8 cellular contexts compared by ENCODE assay signal in the genomic region with DNA sequence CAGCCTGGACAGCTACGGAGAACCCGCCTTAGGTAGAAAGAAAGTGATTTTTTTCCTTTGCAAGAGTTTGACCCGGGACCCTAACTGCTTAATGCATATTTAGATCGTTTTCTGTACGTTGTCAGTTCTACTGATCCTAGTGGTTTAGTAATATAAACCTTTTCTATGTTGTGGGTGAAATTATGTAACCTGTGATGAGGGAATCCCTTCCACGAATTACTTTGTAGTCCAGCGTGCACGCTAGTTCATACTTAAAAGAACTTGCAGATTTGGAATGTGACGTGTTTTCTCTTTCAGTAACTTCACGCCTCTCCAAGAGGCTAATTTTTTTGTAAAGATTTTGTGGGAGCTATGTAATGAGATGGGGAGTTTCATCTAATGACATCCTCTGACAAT. TPM values are rescaled to one million over a fixed set of nuclear protein-coding genes. Genes with fewer than 3 reads are reported as not detected.
DNase-seq lines count a peak whose midpoint lies in the region; ATAC-seq, FAIRE-seq and TF ChIP-seq lines count a peak whose summit lies in the region.

No MANE protein-coding gene starts in this region.

- H3K27ac ChIP-seq in cardiac muscle cell (peak overlapping the region; percentile 25), GM12878 (ENCODE audit: control insufficient read depth, insufficient read depth) (peak overlapping the region; percentile 84; the same call in 1 of the 2 replicates), lung (ENCODE audit: low read depth in 1 of 2, low read length in 1 of 2) (no peak overlapping the region), urinary bladder (ENCODE audit: low read depth) (no peak overlapping the region)

- ATAC-seq in Right ventricle myocardium inferior, result no peak
- no peak for ATAC-seq in GM12878
- ATAC-seq in lung (ENCODE audit: insufficient read depth, low FRiP score), result no peak
- no peak for ATAC-seq in GM21423 (IDR thresholded peaks at IDR 0.05; ENCODE audit: unreplicated experiment)

- H3K4me2 ChIP-seq in GM12878 (ENCODE audit: control insufficient read depth, insufficient read depth), result peak overlapping the region; percentile 85

- POLR2A ChIA-PET in GM12878 (lab: Charles Lee) (interaction anchor here (1.0 to 1.6 kb wide), 4 partner anchors 10 to 84 kb away, joined by 3 to 9 read pairs (median 5); no protein-coding TSS in a partner anchor), GM10248 (lab: Yijun Ruan, JAX) (no interaction called here)

- FAIRE-seq in GM12878 (lab: Jason Lieb, UNC), result no peak

- RAD21 ChIA-PET in GM12878 (lab: Charles Lee; ENCODE audit: unreplicated experiment), result interaction anchor here (1.1 to 2.0 kb wide), 4 partner anchors 25 to 37 kb away, joined by 3 to 6 read pairs (median 4); no protein-coding TSS in a partner anchor

- intact Hi-C loops in Right ventricle myocardium inferior (cut with DNase I), result no loop called here
- intact Hi-C loops in GM12878 (cut with micrococcal nuclease; ENCODE audit: unreplicated experiment), result loop anchor here (5.0 kb wide), 1 partner anchor 84 kb away; a partner anchor contains a TSS

- BruUV-seq in GM12878 (replicated peaks; lab: Mats Ljungman, UMichigan), result no TSS peak

- H3K36me3 ChIP-seq in cardiac muscle cell, result peaks cover 14% of the 10 kb centered on the region
- peaks cover 3 to 4% of the 10 kb centered on the region in 2 experiments; a peak in 2 of 4 replicates for H3K36me3 ChIP-seq in GM12878 (ENCODE audit: control insufficient read depth in 2 of 2, insufficient read depth in 2 of 2, low read length in 1 of 2)
- H3K36me3 ChIP-seq in lung (ENCODE audit: control insufficient read depth in 2 of 2, insufficient read depth in 2 of 2, low read length in 2 of 2), result peaks cover 4 to 6% of the 10 kb centered on the region in 2 donors
- H3K36me3 ChIP-seq in urinary bladder (ENCODE audit: insufficient read depth), result peaks cover under 1% of the 10 kb centered on the region

- no peak for TF ChIP-seq EP300 in GM12878 (IDR thresholded peaks at IDR 0.05; ENCODE audit: borderline replicate concordance in 1 of 2, control insufficient read depth in 1 of 2, low read depth in 2 of 2, low read length in 2 of 2)

- H3K79me2 ChIP-seq in GM12878 (ENCODE audit: control insufficient read depth, insufficient read depth, low read length), result peaks cover 28% of the 10 kb centered on the region

- DNase-seq in cardiac muscle cell (ENCODE audit: low read depth in 1 of 2, low spot score in 1 of 2) (no peak), Right ventricle myocardium inferior (ENCODE audit: missing footprints) (no peak), GM12878 (ENCODE audit: low read depth, low spot score) (no peak), lung (ENCODE audit: low spot score) (no peak), NCI-H82 treated with DMSO at 0.1 percent for 48 hours (lab: John Stamatoyannopoulos, UW; ENCODE audit: unreplicated experiment) (no peak), GM10248 (ENCODE audit: extremely low spot score) (no peak)

- in situ Hi-C loops in GM12878 (cut with MboI), result no loop called here

- 2% methylated on average over 10 of the region's 10 CpGs for WGBS in GM12878 (ENCODE audit: insufficient coverage, insufficient replicate concordance, low lambda C conversion rate, missing lambda C conversion rate)
- 6 to 9% methylated on average over 10 of the region's 10 CpGs for WGBS in lung, 2 donors
- WGBS in urinary bladder, result 4% methylated on average over 10 of the region's 10 CpGs

- TF ChIP-seq POLR2A in GM12878 (IDR thresholded peaks at IDR 0.05; ENCODE audit: low read depth, low read length), result no peak

- H4K20me1 ChIP-seq in GM12878 (ENCODE audit: control insufficient read depth, insufficient read depth), result no peaks in the 10 kb centered on the region

- SMC1A ChIA-PET in GM12878 (lab: Charles Lee; ENCODE audit: uncharacterized antibody, unreplicated experiment), result interaction anchor here (0.8 to 3.7 kb wide), 8 partner anchors 9 to 118 kb away, joined by 3 to 19 read pairs (median 3); a partner anchor contains a TSS

- CTCF ChIA-PET in GM12878 (lab: Yijun Ruan, JAX) (interaction anchor here (1.0 to 2.9 kb wide), 4 partner anchors 85 to 1800 kb away, joined by 3 to 19 read pairs (median 6); a partner anchor contains a TSS), GM10248 (lab: Yijun Ruan, JAX) (interaction anchor here (1.5 to 3.7 kb wide), 4 partner anchors 10 to 102 kb away, joined by 3 to 15 read pairs (median 8); no protein-coding TSS in a partner anchor)

- TF ChIP-seq RAD21 in GM12878 (IDR thresholded peaks at IDR 0.05; ENCODE audit: insufficient read depth, low read depth, low read length), result no peak

- H3K9ac ChIP-seq in GM12878 (ENCODE audit: control insufficient read depth, insufficient read depth, low read length), result peak overlapping the region; percentile 86

- H3K4me3 ChIP-seq in cardiac muscle cell (peak overlapping the region; percentile 87), GM12878 (peak overlapping the region; percentile 92), lung (peak overlapping the region; percentile 99), urinary bladder (ENCODE audit: low read depth, low read length) (peak overlapping the region; percentile 75)

- H3K27me3 ChIP-seq in cardiac muscle cell (no peaks in the 10 kb centered on the region), GM12878 (replicated peaks in 1 of 2; ENCODE audit: control insufficient read depth in 2 of 2, insufficient read depth in 2 of 2, low read length in 1 of 2) (no peaks in the 10 kb centered on the region), lung (ENCODE audit: control insufficient read depth, insufficient read depth) (no peaks in the 10 kb centered on the region)

- H3K9me3 ChIP-seq in cardiac muscle cell (ENCODE audit: low read depth), result no peaks in the 10 kb centered on the region
- H3K9me3 ChIP-seq in GM12878 (replicated peaks; ENCODE audit: control insufficient read depth, insufficient read depth, low read length), result no peaks in the 10 kb centered on the region
- H3K9me3 ChIP-seq in lung (ENCODE audit: control insufficient read depth in 2 of 2, insufficient read depth in 1 of 2, low read length in 1 of 2), result no peaks in the 10 kb centered on the region

- TF ChIP-seq CTCF in cardiac muscle cell (IDR thresholded peaks at IDR 0.05; ENCODE audit: low read depth, low read length) (no peak), GM12878 (IDR thresholded peaks at IDR 0.05 in 2 of 3, conservative IDR thresholded peaks at IDR 0.05 in 1 of 3; ENCODE audit: control insufficient read depth in 2 of 3, extremely low read depth in 1 of 3, insufficient read depth in 1 of 3, low read depth in 3 of 3, low read length in 3 of 3) (no peak), lung (IDR thresholded peaks at IDR 0.05; ENCODE audit: control extremely low read depth, extremely low read depth) (no peak), GM10248 (IDR thresholded peaks at IDR 0.05; ENCODE audit: control extremely low read depth, extremely low read depth, low read depth, missing control alignments) (no peak)

- H3K4me1 ChIP-seq in cardiac muscle cell (ENCODE audit: low read depth) (peaks cover 20% of the 10 kb centered on the region), GM12878 (ENCODE audit: control insufficient read depth, insufficient read depth, low read length) (no peaks in the 10 kb centered on the region), lung (ENCODE audit: control insufficient read depth in 2 of 2, insufficient read depth in 2 of 2, low read length in 2 of 2) (peaks cover 1 to 3% of the 10 kb centered on the region in 2 donors), urinary bladder (ENCODE audit: insufficient read depth) (no peaks in the 10 kb centered on the region)

- no peak overlapping the region; the same call in 1 of the 2 replicates for H2AFZ ChIP-seq in GM12878 (ENCODE audit: control insufficient read depth, low read depth, low read length)

RNA-seq across cellular contexts. Expression of a gene that starts 0.7 kb away (rescaled TPM):
- total RNA-seq in cardiac muscle cell (29.8 and 37.8 TPM in 2 replicates), Right ventricle myocardium inferior (17.0 TPM), GM12878 (2014; rRNA removed) (17.8 and 20.1 TPM in 2 replicates), GM12878 (2014; rRNA removed; fragmentation: Illumina TruSeq; extraction: Trizol) (25.2 and 26.3 TPM in 2 replicates), GM12878 (2021) (14.9 and 19.6 TPM in 2 replicates), lung (10 to 100 TPM; 30.1 to 60.0 TPM), urinary bladder (114 TPM)
- polyA plus RNA-seq in cardiac muscle cell (33.7 and 36.6 TPM in 2 replicates), GM12878 (2011; rRNA removed) (18.1 and 26.7 TPM in 2 replicates), GM12878 (2014; fragmentation: Illumina TruSeq; extraction: Trizol) (17.0 and 22.9 TPM in 2 replicates), GM12878 (2014; fragmentation: Nextera tagmentation; extraction: Ambion mirVana) (1 to 10 TPM; 3.0 to 3.1 TPM), GM12878 (2014; rRNA removed) (12.8 and 13.1 TPM in 2 replicates), GM12878 (2016; fragmentation: Nextera tagmentation; extraction: Ambion mirVana) (10 to 100 TPM; 21.3 to 22.0 TPM), lung (10 to 100 TPM in 1 of 2 donors, 1 to 10 TPM in 1; 7.1 to 13.5 TPM), urinary bladder (13.9 TPM)
- 160 and 169 TPM in 2 replicates for total RNA-seq in GM12878 (2013; cell fraction: nucleolus; rRNA removed)
- 5.7 TPM for polyA plus RNA-seq in GM12878 (2011; ENCODE audit: low read depth)
- polyA plus RNA-seq in GM12878 (2011; cell fraction: cytosol; rRNA removed), result 9.4 and 9.6 TPM in 2 replicates
- polyA plus RNA-seq in GM12878 (2011; cell fraction: nucleus; rRNA removed), result 21.0 and 24.1 TPM in 2 replicates
- polyA plus RNA-seq in GM12878 (2012), result 10.3 and 12.5 TPM in 2 replicates
- polyA minus RNA-seq in GM12878 (2011; rRNA and poly(A)+ RNA removed), result 20.8 and 21.3 TPM in 2 replicates
- 11.4 and 15.2 TPM in 2 replicates for polyA minus RNA-seq in GM12878 (2011; cell fraction: cytosol; rRNA and poly(A)+ RNA removed)
- 58.8 and 97.6 TPM in 2 replicates for polyA minus RNA-seq in GM12878 (2011; cell fraction: nucleus; rRNA and poly(A)+ RNA removed)

RNA-seq across cellular contexts. Expression of a gene that starts 55.8 kb away (rescaled TPM):
- total RNA-seq in cardiac muscle cell (8.1 and 18.1 TPM in 2 replicates), Right ventricle myocardium inferior (1.5 TPM), GM12878 (2014; rRNA removed) (0.05 TPM in 1 of 2 replicates, not detected in the other), GM12878 (2014; rRNA removed; fragmentation: Illumina TruSeq; extraction: Trizol) (not detected in 2 replicates), GM12878 (2021) (0.19 and 0.23 TPM in 2 replicates), lung (1 to 10 TPM; 3.0 to 7.4 TPM), urinary bladder (1.2 TPM)
- polyA plus RNA-seq in cardiac muscle cell (7.0 and 10.6 TPM in 2 replicates), GM12878 (2011; rRNA removed) (0.91 and 2.3 TPM in 2 replicates), GM12878 (2014; fragmentation: Illumina TruSeq; extraction: Trizol) (0.25 and 0.62 TPM in 2 replicates), GM12878 (2014; fragmentation: Nextera tagmentation; extraction: Ambion mirVana) (not detected), GM12878 (2014; rRNA removed) (0.09 and 0.22 TPM in 2 replicates), GM12878 (2016; fragmentation: Nextera tagmentation; extraction: Ambion mirVana) (under 1 TPM; 0.63 to 0.88 TPM), lung (1 to 10 TPM; 1.2 to 2.5 TPM), urinary bladder (2.3 TPM)
- total RNA-seq in GM12878 (2013; cell fraction: nucleolus; rRNA removed), result 2.6 and 4.3 TPM in 2 replicates
- 6.5 TPM for polyA plus RNA-seq in GM12878 (2011; ENCODE audit: low read depth)
- polyA plus RNA-seq in GM12878 (2011; cell fraction: cytosol; rRNA removed), result 2.0 and 2.7 TPM in 2 replicates
- polyA plus RNA-seq in GM12878 (2011; cell fraction: nucleus; rRNA removed), result 4.8 and 8.4 TPM in 2 replicates
- polyA plus RNA-seq in GM12878 (2012), result 2.2 and 2.3 TPM in 2 replicates
- 2.1 and 2.2 TPM in 2 replicates for polyA minus RNA-seq in GM12878 (2011; rRNA and poly(A)+ RNA removed)
- polyA minus RNA-seq in GM12878 (2011; cell fraction: cytosol; rRNA and poly(A)+ RNA removed), result 0.42 and 0.67 TPM in 2 replicates
- polyA minus RNA-seq in GM12878 (2011; cell fraction: nucleus; rRNA and poly(A)+ RNA removed), result 0.60 and 1.9 TPM in 2 replicates

Comparison
In these comparisons a context has a peak if more than half of its experiments do, and no peak if none do; other contexts are left out.
1. H3K27ac ChIP-seq: peak in cardiac muscle cell (single experiment) and GM12878 (single experiment); none in lung (0 of 2) and urinary bladder (single experiment).
2. Peak in every context shown above with its lines, with median percentiles within 50 percentile points of each other: H3K4me3 ChIP-seq.